ENCODE assay signal across 25 cellular contexts in genomic region chr21:33734818-33735217, GRCh38.
"Had no signal": no experiment of that assay in that cellular context is flagged by ENCODE, and none has a peak within 500 bp of the region (broad histone marks: within the 10 kb centered on the region; RNA-seq: fewer than 3 reads in every experiment).

No MANE protein-coding gene starts in this region.

- ATAC-seq: activated naive CD4-positive, alpha-beta T cell treated with anti-CD3 and anti-CD28 coated beads, Interleukin-2, amount 50 U/mL, for 72 hours; activated T-cell treated with anti-CD3 and anti-CD28 coated beads, Interleukin-2, amount 50 U/mL, for 72 hours; body of pancreas; esophagus mucosa; foreskin keratinocyte; heart left ventricle; left colon; naive thymus-derived CD8-positive, alpha-beta T cell; right cardiac atrium; stimulated activated naive CD8-positive, alpha-beta T cell treated with anti-CD3 and anti-CD28 coated beads, Interleukin-15, Interleukin-2, amounts not matched to agents 100 U/mL and 50 U/mL, for 24 hours had no signal

- DNase-seq: activated B cell treated with CpG ODN at 0.5 μM for 24 hours; activated CD4-positive, alpha-beta T cell treated with anti-CD3 and anti-CD28 coated beads, Interleukin-2, amount 50 U/mL, for 4 hours; activated naive CD4-positive, alpha-beta T cell; activated T-cell treated with anti-CD3 and anti-CD28 coated beads for 4 hours; activated T-cell treated with anti-CD3 and anti-CD28 coated beads, Interleukin-2, amount 50 U/mL, for 72 hours; anterior cingulate cortex; body of pancreas; foreskin keratinocyte; heart left ventricle; hypothalamus; immature natural killer cell; kidney; left colon; mammary epithelial cell; naive thymus-derived CD8-positive, alpha-beta T cell; posterior cingulate gyrus; right cardiac atrium; stimulated activated CD4-positive, alpha-beta T cell treated with anti-CD3 and anti-CD28 coated beads, Interleukin-4, amount 100 ng/mL, for 1 hour; stimulated activated naive CD8-positive, alpha-beta T cell treated with anti-CD3 and anti-CD28 coated beads, Interleukin-15, Interleukin-2, amounts not matched to agents 100 U/mL and 50 U/mL, for 24 hours; T-helper 1 cell; uterus had no signal

- H3K27me3 ChIP-seq: body of pancreas, foreskin keratinocyte, heart left ventricle, uterus had no signal

- H3K36me3 ChIP-seq: thoracic aorta, uterus had no signal

- H3K27ac ChIP-seq: body of pancreas, foreskin keratinocyte, heart left ventricle, thoracic aorta, uterus had no signal

- FAIRE-seq: kidney, TTC549 had no signal

- H3K4me1 ChIP-seq: body of pancreas, uterus had no signal

- H3K4me3 ChIP-seq: body of pancreas, heart left ventricle, thoracic aorta, uterus had no signal

- H3K9me3 ChIP-seq: body of pancreas, heart left ventricle, thoracic aorta, uterus had no signal
